ENCODE assay signal across 31 cellular contexts in genomic region chr3:130934442-130935089, GRCh38. TPM values are rescaled to one million over a fixed set of nuclear protein-coding genes. Genes with fewer than 3 reads are reported as not detected.
DNase-seq lines count a peak whose midpoint lies in the region; ATAC-seq and TF ChIP-seq lines count a peak whose summit lies in the region.
"Had no signal": no experiment of that assay in that cellular context is flagged by ENCODE, and none has a peak within 500 bp of the region (broad histone marks: within the 10 kb centered on the region; RNA-seq: fewer than 3 reads in every experiment).

No MANE protein-coding gene starts in this region.

- H3K4me3 ChIP-seq in SJSA1 (no peak overlapping the region), fibroblast of lung (replicated peaks in 1 of 4; ENCODE audit: control extremely low read depth in 1 of 4, insufficient read depth in 1 of 4, low read depth in 3 of 4, low read length in 4 of 4) (no peak overlapping the region)
- H3K4me3 ChIP-seq: body of pancreas, esophagus squamous epithelium, Peyer's patch, prostate gland, thyroid gland, uterus had no signal

- H2AFZ ChIP-seq in fibroblast of lung (ENCODE audit: low read length), result no peak overlapping the region

- H3K9ac ChIP-seq in fibroblast of lung (ENCODE audit: insufficient read depth, low read length), result no peak overlapping the region

- H3K27me3 ChIP-seq in SJSA1 (replicated peaks) (no peaks in the 10 kb centered on the region), fibroblast of lung (ENCODE audit: control insufficient read depth, insufficient read depth, low read length) (no peaks in the 10 kb centered on the region)
- H3K27me3 ChIP-seq: body of pancreas, esophagus squamous epithelium, Peyer's patch, thyroid gland, uterus had no signal

- no peaks in the 10 kb centered on the region for H3K27me3 Mint-ChIP-seq in activated CD4-positive, alpha-beta T cell treated with anti-CD3 and anti-CD28 coated beads for 36 hours
- H3K27me3 Mint-ChIP-seq in osteocyte (ENCODE audit: unreplicated experiment), result no peaks in the 10 kb centered on the region
- H3K27me3 Mint-ChIP-seq: CD4-positive, CD25-positive, alpha-beta regulatory T cell; IgD-negative memory B cell had no signal

- ATAC-seq in activated CD4-positive, alpha-beta T cell treated with anti-CD3 and anti-CD28 coated beads for 36 hours, result peak; percentile 12
- ATAC-seq in GM18873 (IDR thresholded peaks at IDR 0.05; ENCODE audit: low FRiP score, unreplicated experiment) (no peak), omental fat pad (ENCODE audit: low FRiP score) (no peak)
- ATAC-seq in activated CD4-positive, CD25-positive, alpha-beta regulatory T cell treated with anti-CD3 and anti-CD28 coated beads, Interleukin-2, amount 50 U/mL, for 24 hours, result no peak
- ATAC-seq: body of pancreas, left ventricle myocardium superior, sciatic nerve, WTC11 had no signal

- DNase-seq in activated CD4-positive, alpha-beta T cell treated with anti-CD3 and anti-CD28 coated beads for 36 hours, result no peak
- no peak for DNase-seq in activated CD4-positive, alpha-beta T cell treated with anti-CD3 and anti-CD28 coated beads for 4 hours
- DNase-seq in SJSA1 (ENCODE audit: low read depth in 1 of 2, low spot score in 2 of 2) (peak in 1 of 2 experiments; percentile 7), fibroblast of lung (ENCODE audit: low read depth in 2 of 2) (peak; percentile 23 to 27), osteocyte (ENCODE audit: extremely low spot score, unreplicated experiment) (no peak), omental fat pad (ENCODE audit: low spot score) (no peak)
- DNase-seq: activated naive CD4-positive, alpha-beta T cell; activated T-cell treated with anti-CD3 and anti-CD28 coated beads, Interleukin-2, amount 50 U/mL, for 48 hours; body of pancreas; Calu3; cerebellar nuclear complex; DND-41; esophagus squamous epithelium; GF-D8; left ventricle myocardium superior; MM.1S; NCI-H1417 treated with DMSO at 0.1 percent for 48 hours; NCI-H2029 treated with DMSO at 0.1 percent for 48 hours; NCI-H2227 treated with DMSO at 0.1 percent for 48 hours; Peyer's patch; SHP77 treated with DMSO at 0.1 percent for 48 hours; stimulated activated CD4-positive, alpha-beta T cell treated with anti-CD3 and anti-CD28 coated beads, Interleukin-4, amount 100 ng/mL, for 24 hours; thyroid gland; uterus had no signal

- no peak overlapping the region for H3K4me2 ChIP-seq in fibroblast of lung (ENCODE audit: extremely low read depth, insufficient read depth, low read length)

- peaks cover 8% of the 10 kb centered on the region for H3K4me1 Mint-ChIP-seq in activated CD4-positive, alpha-beta T cell treated with anti-CD3 and anti-CD28 coated beads for 36 hours
- H3K4me1 Mint-ChIP-seq in osteocyte (ENCODE audit: unreplicated experiment), result peaks cover 13% of the 10 kb centered on the region

- H3K27ac ChIP-seq in SJSA1 (peak overlapping the region; percentile 62), fibroblast of lung (ENCODE audit: insufficient read depth, low read length) (no peak overlapping the region)
- H3K27ac ChIP-seq: body of pancreas, esophagus squamous epithelium, Peyer's patch, prostate gland, thyroid gland, uterus had no signal

- peaks cover 30% of the 10 kb centered on the region for H3K4me1 ChIP-seq in SJSA1 (replicated peaks)
- peaks cover 3% of the 10 kb centered on the region for H3K4me1 ChIP-seq in fibroblast of lung (ENCODE audit: control insufficient read depth, extremely low read depth, insufficient read depth, low read length)
- H3K4me1 ChIP-seq: body of pancreas, esophagus squamous epithelium, Peyer's patch, prostate gland, uterus had no signal

- TF ChIP-seq CTCF in fibroblast of lung (conservative IDR thresholded peaks at IDR 0.05 in 1 of 2, IDR thresholded peaks at IDR 0.05 in 1 of 2; ENCODE audit: low read depth in 1 of 2, low read length in 2 of 2) (no peak), osteocyte (IDR thresholded peaks at IDR 0.05) (no peak), omental fat pad (IDR thresholded peaks at IDR 0.05) (no peak)

- H3K27ac Mint-ChIP-seq in activated CD4-positive, alpha-beta T cell treated with anti-CD3 and anti-CD28 coated beads for 36 hours, result no peak overlapping the region
- peak overlapping the region; percentile 41 for H3K27ac Mint-ChIP-seq in osteocyte (ENCODE audit: unreplicated experiment)
- H3K27ac Mint-ChIP-seq: IgD-negative memory B cell, WTC11 had no signal

- H3K9me3 Mint-ChIP-seq in activated CD4-positive, alpha-beta T cell treated with anti-CD3 and anti-CD28 coated beads for 36 hours (ENCODE audit: low read depth), result no peaks in the 10 kb centered on the region
- H3K9me3 Mint-ChIP-seq in osteocyte (ENCODE audit: unreplicated experiment), result no peaks in the 10 kb centered on the region
- H3K9me3 Mint-ChIP-seq: CD4-positive, CD25-positive, alpha-beta regulatory T cell; IgD-negative memory B cell; WTC11 had no signal

- POLR2A ChIA-PET in activated CD4-positive, alpha-beta T cell treated with anti-CD3 and anti-CD28 coated beads for 36 hours (lab: Charles Lee), result no interaction called here

- no peak overlapping the region for H3K4me3 Mint-ChIP-seq in activated CD4-positive, alpha-beta T cell treated with anti-CD3 and anti-CD28 coated beads for 36 hours
- no peak overlapping the region for H3K4me3 Mint-ChIP-seq in osteocyte (ENCODE audit: unreplicated experiment)
- H3K4me3 Mint-ChIP-seq: CD4-positive, CD25-positive, alpha-beta regulatory T cell; IgD-negative memory B cell; WTC11 had no signal

- H3K79me2 ChIP-seq in fibroblast of lung (ENCODE audit: control insufficient read depth, insufficient read depth, low read length), result peaks cover 3% of the 10 kb centered on the region

- intact Hi-C loops in activated CD4-positive, alpha-beta T cell treated with anti-CD3 and anti-CD28 coated beads for 36 hours (cut with DNase I, micrococcal nuclease), result no loop called here

- CTCF ChIA-PET in activated CD4-positive, alpha-beta T cell treated with anti-CD3 and anti-CD28 coated beads for 36 hours (lab: Charles Lee), result interaction anchor here (1.1 kb wide), 1 partner anchor 12 kb away, joined by 5 read pairs; no protein-coding TSS in a partner anchor

- no peaks in the 10 kb centered on the region for H3K9me3 ChIP-seq in SJSA1 (replicated peaks)
- no peaks in the 10 kb centered on the region for H3K9me3 ChIP-seq in fibroblast of lung (ENCODE audit: control insufficient read depth, insufficient read depth, low read depth, low read length)
- H3K9me3 ChIP-seq: body of pancreas, esophagus squamous epithelium, Peyer's patch, prostate gland, thyroid gland had no signal

- H3K36me3 ChIP-seq in SJSA1 (peaks cover 59% of the 10 kb centered on the region), fibroblast of lung (ENCODE audit: control insufficient read depth, insufficient read depth, low read length) (no peaks in the 10 kb centered on the region)
- H3K36me3 ChIP-seq: prostate gland, uterus had no signal

- peaks cover 37% of the 10 kb centered on the region for H3K36me3 Mint-ChIP-seq in activated CD4-positive, alpha-beta T cell treated with anti-CD3 and anti-CD28 coated beads for 36 hours (ENCODE audit: low read depth)
- peaks cover 18% of the 10 kb centered on the region for H3K36me3 Mint-ChIP-seq in osteocyte (ENCODE audit: unreplicated experiment)

- H4K20me1 ChIP-seq in fibroblast of lung (ENCODE audit: control insufficient read depth, extremely low read depth, insufficient read depth, low read length), result no peaks in the 10 kb centered on the region

RNA-seq across cellular contexts. Expression of gene ATP2C1, which starts 40.7 kb away (rescaled TPM):
- 10 to 100 TPM; 47.4 to 48.5 TPM for total RNA-seq in activated CD4-positive, alpha-beta T cell treated with anti-CD3 and anti-CD28 coated beads for 36 hours
- total RNA-seq in SJSA1 (2014; rRNA removed; shearing (Covaris generic)), result 83.2 and 92.9 TPM in 2 replicates
- total RNA-seq in fibroblast of lung, result 141 and 196 TPM in 2 replicates
- polyA plus RNA-seq in fibroblast of lung, result 78.1 and 111 TPM in 2 replicates
- polyA plus RNA-seq in fibroblast of lung (2012), result 44.5 and 57.3 TPM in 2 replicates
- polyA minus RNA-seq in fibroblast of lung (ENCODE audit: low replicate concordance), result 14.4 and 18.6 TPM in 2 replicates
- total RNA-seq in osteocyte, result 68.3 and 69.2 TPM in 2 replicates
- total RNA-seq in omental fat pad, result 10 to 100 TPM; 53.2 to 63.5 (median 61.6) TPM

Comparison
In these comparisons a context has a peak if more than half of its experiments do, and no peak if none do; other contexts are left out.
1. DNase-seq: peak in fibroblast of lung (2 of 2); none in activated CD4-positive, alpha-beta T cell treated with anti-CD3 and anti-CD28 coated beads for 36 hours (single experiment), activated CD4-positive, alpha-beta T cell treated with anti-CD3 and anti-CD28 coated beads for 4 hours (0 of 2), osteocyte (single experiment) and omental fat pad (single experiment).